11 cellular contexts compared by ENCODE assay signal in genomic region chr15:60526127-60526616, GRCh38. TPM values are rescaled to one million over a fixed set of nuclear protein-coding genes. Genes with fewer than 3 reads are reported as not detected.
DNase-seq lines count a peak whose midpoint lies in the region; ATAC-seq and TF ChIP-seq lines count a peak whose summit lies in the region.
"Had no signal": no experiment of that assay in that cellular context is flagged by ENCODE, and none has a peak within 500 bp of the region (broad histone marks: within the 10 kb centered on the region; RNA-seq: fewer than 3 reads in every experiment).

No MANE protein-coding gene starts in this region.

- H3K36me3 ChIP-seq in mesenchymal stem cell (ENCODE audit: control insufficient read depth in 1 of 2, insufficient read depth in 2 of 2, low read depth in 1 of 2, low read length in 2 of 2): no peaks in the 10 kb centered on the region
- H3K36me3 ChIP-seq: cardiac muscle cell, left lung had no signal

- H2BK12ac ChIP-seq in mesenchymal stem cell (ENCODE audit: low read length in 2 of 2): no peak overlapping the region

- no peak overlapping the region for H3K14ac ChIP-seq in mesenchymal stem cell (ENCODE audit: low read length in 2 of 2)

- peaks cover 47% of the 10 kb centered on the region for H3K4me1 Mint-ChIP-seq in HFFc6 (ENCODE audit: low read depth)
- H3K4me1 Mint-ChIP-seq in activated CD4-positive, alpha-beta memory T cell treated with anti-CD3 and anti-CD28 coated beads, Interleukin-2, amount 10 ng/mL, durations not matched to agents 7 days and 5 days: peaks cover 57% of the 10 kb centered on the region

- no peak for ATAC-seq in GM18511 (IDR thresholded peaks at IDR 0.05; ENCODE audit: unreplicated experiment)
- ATAC-seq: left lung had no signal

- H3K9me3 Mint-ChIP-seq in HFFc6: no peaks in the 10 kb centered on the region
- no peaks in the 10 kb centered on the region for H3K9me3 Mint-ChIP-seq in activated CD4-positive, alpha-beta memory T cell treated with anti-CD3 and anti-CD28 coated beads, Interleukin-2, amount 10 ng/mL, durations not matched to agents 7 days and 5 days

- TF ChIP-seq CTCF in HFFc6 (IDR thresholded peaks at IDR 0.05) (no peak), GM10266 (IDR thresholded peaks at IDR 0.05; ENCODE audit: control insufficient read depth, insufficient read depth, low read depth, missing control alignments) (no peak)

- no peaks in the 10 kb centered on the region for H3K4me1 ChIP-seq in mesenchymal stem cell (ENCODE audit: control insufficient read depth, insufficient read depth, low read depth, low read length)

- H3K4me3 ChIP-seq in mesenchymal stem cell (ENCODE audit: insufficient read depth in 1 of 2, low read depth in 1 of 2, low read length in 2 of 2): peak overlapping the region in 1 of 2 experiments; percentile 14
- H3K4me3 ChIP-seq: cardiac muscle cell, left lung, tibial artery had no signal

- no peaks in the 10 kb centered on the region for H3K27me3 ChIP-seq in mesenchymal stem cell (ENCODE audit: control insufficient read depth in 1 of 2, insufficient read depth in 1 of 2, low read length in 2 of 2)
- H3K27me3 ChIP-seq: cardiac muscle cell, left lung, tibial artery had no signal

- no peaks in the 10 kb centered on the region for H3K79me1 ChIP-seq in mesenchymal stem cell (replicated peaks; ENCODE audit: low read length, poor library complexity, severe bottlenecking)

- no peak overlapping the region for H3K23ac ChIP-seq in mesenchymal stem cell (ENCODE audit: low read length in 2 of 2)

- no peak overlapping the region for H4K91ac ChIP-seq in mesenchymal stem cell (ENCODE audit: low read length)

- peaks cover 2% of the 10 kb centered on the region; the same call in 1 of the 2 replicates for H3K27me3 Mint-ChIP-seq in HFFc6 (ENCODE audit: insufficient read depth)
- no peaks in the 10 kb centered on the region for H3K27me3 Mint-ChIP-seq in activated CD4-positive, alpha-beta memory T cell treated with anti-CD3 and anti-CD28 coated beads, Interleukin-2, amount 10 ng/mL, durations not matched to agents 7 days and 5 days

- CTCF ChIA-PET in activated CD4-positive, alpha-beta memory T cell treated with anti-CD3 and anti-CD28 coated beads, Interleukin-2, amount 10 ng/mL, durations not matched to agents 7 days and 5 days (lab: Charles Lee): interaction anchor here (0.8 kb wide), 1 partner anchor 46 kb away, joined by 3 read pairs; no protein-coding TSS in a partner anchor

- 88% methylated on average over 10 of the region's 10 CpGs for WGBS in mesenchymal stem cell

- H2BK5ac ChIP-seq in mesenchymal stem cell (ENCODE audit: low read depth, low read length, poor library complexity, severe bottlenecking): no peak overlapping the region

- no peak overlapping the region for H3K27ac Mint-ChIP-seq in HFFc6
- H3K27ac Mint-ChIP-seq in activated CD4-positive, alpha-beta memory T cell treated with anti-CD3 and anti-CD28 coated beads, Interleukin-2, amount 10 ng/mL, durations not matched to agents 7 days and 5 days: peak overlapping the region; percentile 9

- H3K36me3 Mint-ChIP-seq in HFFc6 (ENCODE audit: low read depth): no peaks in the 10 kb centered on the region
- peaks cover 59% of the 10 kb centered on the region for H3K36me3 Mint-ChIP-seq in activated CD4-positive, alpha-beta memory T cell treated with anti-CD3 and anti-CD28 coated beads, Interleukin-2, amount 10 ng/mL, durations not matched to agents 7 days and 5 days (ENCODE audit: low read depth)

- no peak overlapping the region for H3K4ac ChIP-seq in mesenchymal stem cell (ENCODE audit: low read depth in 1 of 2, low read length in 2 of 2)

- H3K4me3 Mint-ChIP-seq in HFFc6: no peak overlapping the region
- no peak overlapping the region for H3K4me3 Mint-ChIP-seq in activated CD4-positive, alpha-beta memory T cell treated with anti-CD3 and anti-CD28 coated beads, Interleukin-2, amount 10 ng/mL, durations not matched to agents 7 days and 5 days

- H3K27ac ChIP-seq in mesenchymal stem cell (ENCODE audit: low read length, poor library complexity, severe bottlenecking): no peak overlapping the region
- H3K27ac ChIP-seq: cardiac muscle cell, left lung, tibial artery had no signal

- no peaks in the 10 kb centered on the region for H3K9me3 ChIP-seq in mesenchymal stem cell (ENCODE audit: control insufficient read depth, low read length)
- H3K9me3 ChIP-seq: left lung, tibial artery had no signal

- no peak overlapping the region for H2BK15ac ChIP-seq in mesenchymal stem cell (ENCODE audit: low read depth, poor library complexity, severe bottlenecking)

- H3K9ac ChIP-seq in mesenchymal stem cell (ENCODE audit: low read length): peak overlapping the region; percentile 50

- peak; percentile 14 for DNase-seq in DMS53 (lab: John Stamatoyannopoulos, UW)
- DNase-seq in DMS53 treated with DMSO at 0.1 percent for 48 hours (lab: John Stamatoyannopoulos, UW; ENCODE audit: unreplicated experiment): no peak
- peak; percentile 3 for DNase-seq in HFFc6
- no peak for DNase-seq in activated CD4-positive, alpha-beta memory T cell treated with anti-CD3 and anti-CD28 coated beads, Interleukin-2, amount 10 ng/mL, durations not matched to agents 7 days and 5 days
- no peak for DNase-seq in mesenchymal stem cell
- DNase-seq in T1000 (lab: John Stamatoyannopoulos, UW): no peak
- DNase-seq in GM10266 (ENCODE audit: extremely low spot score): no peak
- DNase-seq: left lung, tibial artery had no signal

- no peak overlapping the region for H2AK5ac ChIP-seq in mesenchymal stem cell (ENCODE audit: low read length, severe bottlenecking)

- no peak overlapping the region for H3K4me2 ChIP-seq in mesenchymal stem cell (ENCODE audit: low read length, poor library complexity, severe bottlenecking)

- H4K8ac ChIP-seq in mesenchymal stem cell (ENCODE audit: low read length): no peak overlapping the region

- no peak overlapping the region for H3K18ac ChIP-seq in mesenchymal stem cell (ENCODE audit: low read depth in 1 of 2, low read length in 2 of 2)

- H2BK120ac ChIP-seq in mesenchymal stem cell (ENCODE audit: low read depth, low read length): no peak overlapping the region

- no peak overlapping the region for H2AFZ ChIP-seq in mesenchymal stem cell (ENCODE audit: low read depth, low read length)

- POLR2A ChIA-PET in activated CD4-positive, alpha-beta memory T cell treated with anti-CD3 and anti-CD28 coated beads, Interleukin-2, amount 10 ng/mL, durations not matched to agents 7 days and 5 days (lab: Charles Lee): interaction anchor here (0.9 to 2.3 kb wide), 5 partner anchors 11 to 63 kb away, joined by 3 to 7 read pairs (median 5); no protein-coding TSS in a partner anchor

RNA-seq across cellular contexts. Expression of gene ICE2, which starts 47.2 kb away (rescaled TPM):
- 10 to 100 TPM; 29.3 to 36.9 (median 33.8) TPM for total RNA-seq in HFFc6 (2021; fragmentation: NEBNext Ultra II Directional; extraction: Animal tissue kit (Norgen Biotek cat#: 25700))
- total RNA-seq in activated CD4-positive, alpha-beta memory T cell treated with anti-CD3 and anti-CD28 coated beads, Interleukin-2, amount 10 ng/mL, durations not matched to agents 7 days and 5 days: 10 to 100 TPM; 56.9 to 60.4 TPM
- 16.7 TPM for polyA plus RNA-seq in mesenchymal stem cell (2013, experiment 1 of 2)
- polyA plus RNA-seq in mesenchymal stem cell (2013, experiment 2 of 2): 16.0 TPM

Comparison
In these comparisons a context has a peak if more than half of its experiments do, and no peak if none do; other contexts are left out.
1. DNase-seq: peak in DMS53 (single experiment) and HFFc6 (single experiment); none in DMS53 treated with DMSO at 0.1 percent for 48 hours (single experiment), activated CD4-positive, alpha-beta memory T cell treated with anti-CD3 and anti-CD28 coated beads, Interleukin-2, amount 10 ng/mL, durations not matched to agents 7 days and 5 days (single experiment), mesenchymal stem cell (single experiment), T1000 (single experiment) and GM10266 (single experiment).